8 cellular contexts compared by ENCODE assay signal in genomic region chr21:34836103-34836932, GRCh38.
A peak's percentile ranks its signal among the peaks of the same experiment; 100 is the strongest.
DNase-seq lines count a peak whose midpoint lies in the region; ATAC-seq lines count a peak whose summit lies in the region.

No MANE protein-coding gene starts in this region.

- H3K9me3 Mint-ChIP-seq in activated T-helper 17 cell treated with anti-CD3 and anti-CD28 coated beads, Interleukin-2, amount 50 U/mL, for 72 hours, result no peaks in the 10 kb centered on the region

- intact Hi-C loops in Right ventricle myocardium inferior (cut with DNase I), result no loop called here
- intact Hi-C loops in cardiac septum (cut with DNase I), result no loop called here

- H3K27me3 Mint-ChIP-seq in activated T-helper 17 cell treated with anti-CD3 and anti-CD28 coated beads, Interleukin-2, amount 50 U/mL, for 72 hours, result no peaks in the 10 kb centered on the region

- peak overlapping the region; percentile 54 for H3K4me3 Mint-ChIP-seq in activated T-helper 17 cell treated with anti-CD3 and anti-CD28 coated beads, Interleukin-2, amount 50 U/mL, for 72 hours

- H3K4me1 Mint-ChIP-seq in activated T-helper 17 cell treated with anti-CD3 and anti-CD28 coated beads, Interleukin-2, amount 50 U/mL, for 72 hours, result peaks cover 34% of the 10 kb centered on the region

- no peak for ATAC-seq in Right ventricle myocardium inferior
- peak; percentile 88 for ATAC-seq in activated T-helper 17 cell treated with anti-CD3 and anti-CD28 coated beads, Interleukin-2, amount 50 U/mL, for 72 hours (replicated peaks)
- no peak for ATAC-seq in GM19351 (IDR thresholded peaks at IDR 0.05; ENCODE audit: unreplicated experiment)

- peak overlapping the region; percentile 77 for H3K27ac Mint-ChIP-seq in activated T-helper 17 cell treated with anti-CD3 and anti-CD28 coated beads, Interleukin-2, amount 50 U/mL, for 72 hours

- peaks cover 100% of the 10 kb centered on the region for H3K36me3 Mint-ChIP-seq in activated T-helper 17 cell treated with anti-CD3 and anti-CD28 coated beads, Interleukin-2, amount 50 U/mL, for 72 hours (ENCODE audit: low read depth)

- DNase-seq in Right ventricle myocardium inferior (ENCODE audit: missing footprints), result peak; percentile 74
- no peak for DNase-seq in cardiac septum (ENCODE audit: low spot score)
- peak; percentile 100 for DNase-seq in iris pigment epithelial cell (ENCODE audit: low read depth)
- DNase-seq in stimulated activated CD4-positive, alpha-beta T cell treated with anti-CD3 and anti-CD28 coated beads, Interleukin-4, amount 100 ng/mL, for 48 hours (ENCODE audit: low read depth in 2 of 2), result peak; percentile 12 to 21
- DNase-seq in NCI-H1436 treated with DMSO at 0.1 percent for 48 hours (lab: John Stamatoyannopoulos, UW), result no peak
- no peak for DNase-seq in NCI-H524 (lab: John Stamatoyannopoulos, UW)

Comparison
In these comparisons a context has a peak if more than half of its experiments do, and no peak if none do; other contexts are left out.
1. DNase-seq: peak in Right ventricle myocardium inferior (single experiment), iris pigment epithelial cell (single experiment) and stimulated activated CD4-positive, alpha-beta T cell treated with anti-CD3 and anti-CD28 coated beads, Interleukin-4, amount 100 ng/mL, for 48 hours (2 of 2); none in cardiac septum (single experiment), NCI-H1436 treated with DMSO at 0.1 percent for 48 hours (single experiment) and NCI-H524 (0 of 2).